Comparison of ENCODE assay signal across 8 cellular contexts in the genomic region with DNA sequence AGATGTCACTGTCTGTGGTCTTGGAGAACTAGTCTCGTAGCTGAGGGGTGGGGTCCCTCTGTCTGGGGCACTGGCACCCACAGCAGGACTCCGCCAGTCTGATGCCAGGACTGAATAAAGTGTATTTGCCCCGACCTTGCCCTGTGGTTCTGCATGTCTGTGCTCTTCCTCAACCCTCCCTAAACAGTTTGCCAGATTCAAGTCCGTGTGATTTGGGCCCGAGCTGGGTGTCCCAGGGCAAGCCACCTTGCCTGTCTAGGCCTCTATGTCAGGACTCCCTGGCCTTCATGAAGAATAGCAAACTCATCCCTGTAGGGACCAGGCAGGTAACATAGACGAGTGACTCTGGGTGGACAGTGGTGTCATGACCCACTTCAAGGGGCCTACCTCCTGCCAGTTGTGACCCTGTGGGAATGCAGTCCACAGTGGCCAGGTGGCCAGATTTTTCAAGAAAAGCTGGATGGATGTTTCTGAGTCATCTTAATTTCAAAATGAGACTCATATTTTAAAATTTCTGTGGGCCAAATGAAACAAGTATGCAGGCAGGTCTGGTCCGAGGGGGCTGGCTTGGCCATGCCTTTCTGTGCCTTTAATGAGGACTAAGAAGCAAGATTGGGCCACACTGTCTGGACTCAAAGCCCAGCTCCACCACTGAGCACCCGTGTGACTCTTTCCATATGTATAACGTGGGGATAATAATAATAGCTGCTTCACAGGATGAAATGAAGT. TPM values are rescaled to one million over a fixed set of nuclear protein-coding genes. Genes with fewer than 3 reads are reported as not detected.
DNase-seq lines count a peak whose midpoint lies in the region; ATAC-seq and TF ChIP-seq lines count a peak whose summit lies in the region.

No MANE protein-coding gene starts in this region.

- peaks cover 60% of the 10 kb centered on the region for H4K20me1 ChIP-seq in neural progenitor cell (ENCODE audit: low read depth)

- peak overlapping the region; percentile 94 for H3K4me2 ChIP-seq in neural progenitor cell

- CTCF ChIA-PET in CD8-positive, alpha-beta T cell (lab: Charles Lee) = interaction anchor here (0.7 to 5.8 kb wide), 11 partner anchors 17 to 121 kb away, joined by 3 to 51 read pairs (median 5); partner anchors contain the start of gene NRSN2

- no peak overlapping the region for H2AFZ ChIP-seq in neural progenitor cell (replicated peaks)

- no peak overlapping the region for H3K27ac ChIP-seq in CD8-positive, alpha-beta T cell (ENCODE audit: low read depth, low read length)
- no peak overlapping the region for H3K27ac ChIP-seq in neural progenitor cell

- peak in 2 of 7 experiments; percentile 25 to 65 for DNase-seq in CD8-positive, alpha-beta T cell
- DNase-seq in NT2/D1 (ENCODE audit: low read depth, low spot score) (no peak), choroid plexus epithelial cell (ENCODE audit: low read depth) (no peak), neural progenitor cell (ENCODE audit: low spot score) (no peak), kidney glomerular epithelial cell (lab: John Stamatoyannopoulos, UW) (no peak), NCI-H2171 (lab: John Stamatoyannopoulos, UW) (no peak), left colon (no peak), EL (no peak)

- H3K9me3 Mint-ChIP-seq in CD8-positive, alpha-beta T cell = no peaks in the 10 kb centered on the region
- peaks cover 2% of the 10 kb centered on the region for H3K9me3 Mint-ChIP-seq in neural progenitor cell

- POLR2A ChIA-PET in CD8-positive, alpha-beta T cell (lab: Charles Lee) = interaction anchor here (0.8 kb wide), 1 partner anchor 63 kb away, joined by 3 read pairs; no protein-coding TSS in a partner anchor

- intact Hi-C loops in CD8-positive, alpha-beta T cell (cut with DNase I, micrococcal nuclease) = loop anchor here in 1 of 2 experiments (10.0 kb wide), 1 partner anchor 516 kb away; no protein-coding TSS in a partner anchor
- intact Hi-C loops in left colon (cut with DNase I, micrococcal nuclease) = no loop called here

- H3K79me2 ChIP-seq in neural progenitor cell (ENCODE audit: low read depth) = peaks cover 56% of the 10 kb centered on the region

- H3K4me1 Mint-ChIP-seq in CD8-positive, alpha-beta T cell (ENCODE audit: low read depth) = peaks cover 44% of the 10 kb centered on the region
- peaks cover 35% of the 10 kb centered on the region for H3K4me1 Mint-ChIP-seq in neural progenitor cell

- peak overlapping the region; percentile 57 for H3K4me3 Mint-ChIP-seq in CD8-positive, alpha-beta T cell
- peak overlapping the region; percentile 94 for H3K4me3 Mint-ChIP-seq in neural progenitor cell

- TF ChIP-seq CTCF in CD8-positive, alpha-beta T cell (IDR thresholded peaks at IDR 0.05) = no peak
- TF ChIP-seq CTCF in choroid plexus epithelial cell (conservative IDR thresholded peaks at IDR 0.05; ENCODE audit: low read depth, low read length) (no peak), neural progenitor cell (IDR thresholded peaks at IDR 0.05) (no peak)

- H3K9ac ChIP-seq in NT2/D1 (ENCODE audit: insufficient read length, low read depth) (peak overlapping the region; percentile 56), neural progenitor cell (no peak overlapping the region)

- H3K27me3 Mint-ChIP-seq in CD8-positive, alpha-beta T cell (ENCODE audit: low read depth) = no peaks in the 10 kb centered on the region
- H3K27me3 Mint-ChIP-seq in neural progenitor cell (ENCODE audit: insufficient read depth, low read depth) = peaks cover 3% of the 10 kb centered on the region

- H3K27me3 ChIP-seq in CD8-positive, alpha-beta T cell (ENCODE audit: insufficient read depth, low read length) = no peaks in the 10 kb centered on the region
- no peaks in the 10 kb centered on the region for H3K27me3 ChIP-seq in NT2/D1 (ENCODE audit: insufficient read depth, insufficient read length)
- no peaks in the 10 kb centered on the region for H3K27me3 ChIP-seq in neural progenitor cell

- H3K36me3 ChIP-seq in CD8-positive, alpha-beta T cell (ENCODE audit: insufficient read depth, low read length) = no peaks in the 10 kb centered on the region
- H3K36me3 ChIP-seq in NT2/D1 (ENCODE audit: insufficient read depth, insufficient read length, low read length) = peaks cover 27% of the 10 kb centered on the region
- H3K36me3 ChIP-seq in neural progenitor cell = no peaks in the 10 kb centered on the region

- peaks cover 29% of the 10 kb centered on the region for H3K4me1 ChIP-seq in CD8-positive, alpha-beta T cell (ENCODE audit: insufficient read depth, low read length)
- H3K4me1 ChIP-seq in NT2/D1 (ENCODE audit: insufficient read depth, insufficient read length) = peaks cover 22% of the 10 kb centered on the region
- H3K4me1 ChIP-seq in neural progenitor cell = peaks cover 21% of the 10 kb centered on the region

- ATAC-seq in CD8-positive, alpha-beta T cell = no peak
- no peak for ATAC-seq in left colon

- H3F3A ChIP-seq in neural progenitor cell (ENCODE audit: low read depth) = peaks cover 51% of the 10 kb centered on the region

- H3K36me3 Mint-ChIP-seq in CD8-positive, alpha-beta T cell = no peaks in the 10 kb centered on the region
- H3K36me3 Mint-ChIP-seq in neural progenitor cell = peaks cover 14% of the 10 kb centered on the region

- peak overlapping the region; percentile 92 for H3K27ac Mint-ChIP-seq in CD8-positive, alpha-beta T cell
- peak overlapping the region; percentile 73 for H3K27ac Mint-ChIP-seq in neural progenitor cell

- no peak overlapping the region for H3K4me3 ChIP-seq in CD8-positive, alpha-beta T cell (ENCODE audit: low read depth, low read length)
- H3K4me3 ChIP-seq in NT2/D1 (ENCODE audit: insufficient read length, low read depth) (no peak overlapping the region), choroid plexus epithelial cell (ENCODE audit: low read depth, low read length) (peak overlapping the region; percentile 78), neural progenitor cell (peak overlapping the region; percentile 97)

- no peaks in the 10 kb centered on the region for H3K9me3 ChIP-seq in CD8-positive, alpha-beta T cell (ENCODE audit: low read length)
- H3K9me3 ChIP-seq in NT2/D1 (ENCODE audit: insufficient read depth, low read length) = no peaks in the 10 kb centered on the region
- no peaks in the 10 kb centered on the region for H3K9me3 ChIP-seq in neural progenitor cell (ENCODE audit: low read depth)

RNA-seq across cellular contexts. Expression of gene SOX12, which starts 3.4 kb away (rescaled TPM):
- 10 to 100 TPM; 10.3 to 11.1 TPM for total RNA-seq in CD8-positive, alpha-beta T cell
- 5.3 and 26.6 TPM in 2 replicates for total RNA-seq in neural progenitor cell (ENCODE audit: low replicate concordance)
- total RNA-seq in left colon = 1 to 10 TPM; 3.8 to 5.6 TPM

RNA-seq across cellular contexts. Expression of gene NRSN2, which starts 18.2 kb away (rescaled TPM):
- 1 to 10 TPM; 1.3 to 1.4 TPM for total RNA-seq in CD8-positive, alpha-beta T cell
- total RNA-seq in neural progenitor cell (ENCODE audit: low replicate concordance) (8.8 and 20.1 TPM in 2 replicates), left colon (1 to 10 TPM; 9.4 to 10.0 TPM)

RNA-seq across cellular contexts. Expression of gene ZCCHC3, which starts 31.4 kb away (rescaled TPM):
- total RNA-seq in CD8-positive, alpha-beta T cell = 10 to 100 TPM; 21.8 to 22.0 TPM
- total RNA-seq in neural progenitor cell (ENCODE audit: low replicate concordance) (24.2 and 43.4 TPM in 2 replicates), left colon (10 to 100 TPM; 10.2 to 13.0 TPM)

RNA-seq across cellular contexts. Expression of gene C20orf96, which starts 38.2 kb away (rescaled TPM):
- 1 to 10 TPM; 1.9 to 2.6 TPM for total RNA-seq in CD8-positive, alpha-beta T cell
- 5.0 and 6.0 TPM in 2 replicates for total RNA-seq in neural progenitor cell (ENCODE audit: low replicate concordance)
- 10 to 100 TPM; 10.1 to 13.1 TPM for total RNA-seq in left colon

RNA-seq across cellular contexts. Expression of gene TRIB3, which starts 51.8 kb away (rescaled TPM):
- 1 to 10 TPM; 2.5 to 2.7 TPM for total RNA-seq in CD8-positive, alpha-beta T cell
- total RNA-seq in neural progenitor cell (ENCODE audit: low replicate concordance) (0.43 and 3.7 TPM in 2 replicates), left colon (10 to 100 TPM in 1 of 2 donors, 1 to 10 TPM in 1; 6.4 to 16.7 TPM)

Comparison
In these comparisons a context has a peak if more than half of its experiments do, and no peak if none do; other contexts are left out.
1. H3K4me3 ChIP-seq: peak in choroid plexus epithelial cell (single experiment) and neural progenitor cell (single experiment); none in CD8-positive, alpha-beta T cell (single experiment) and NT2/D1 (single experiment).